In the genomic region with DNA sequence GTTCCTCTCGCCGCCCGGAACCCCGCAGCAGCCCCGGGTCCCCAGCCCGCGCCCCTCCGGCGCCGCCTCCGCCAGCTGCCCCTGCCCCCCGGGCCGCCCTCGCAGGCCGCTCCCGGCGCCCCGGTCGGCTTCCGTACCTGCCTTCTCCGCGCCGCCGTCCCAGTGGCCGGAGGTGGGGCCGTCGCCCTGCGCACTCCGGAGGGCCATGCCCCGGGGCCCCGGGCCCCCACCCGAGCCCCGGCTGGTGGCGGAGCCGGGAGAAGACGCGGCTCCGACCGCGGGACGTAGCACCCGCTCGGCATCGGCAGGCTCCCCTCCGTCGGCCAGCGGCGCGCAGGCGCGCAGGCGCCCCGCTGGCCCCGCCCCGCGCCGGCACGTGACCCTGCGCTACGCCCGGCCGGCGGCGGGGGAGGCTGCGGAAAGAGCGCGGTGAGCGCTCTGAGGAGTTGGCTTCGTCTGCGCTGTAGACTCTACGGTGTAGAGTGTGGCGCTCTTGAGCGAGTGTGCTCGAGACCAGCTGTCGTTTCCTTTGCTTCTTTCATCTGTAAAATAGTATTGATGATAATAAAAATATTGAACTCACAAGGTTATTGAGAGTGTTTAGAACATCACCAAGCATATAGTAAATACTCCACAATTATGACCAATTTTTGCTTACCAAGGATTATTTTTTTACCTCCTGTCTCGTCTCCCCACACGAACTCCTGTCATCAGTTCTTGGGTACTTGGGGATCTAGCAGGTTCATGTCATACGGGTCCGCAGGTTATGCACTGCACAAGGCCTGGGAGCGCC, we compare ENCODE assay signal across 7 cellular contexts. TPM values are rescaled to one million over a fixed set of nuclear protein-coding genes. Genes with fewer than 3 reads are reported as not detected.
DNase-seq lines count a peak whose midpoint lies in the region; ATAC-seq, FAIRE-seq and TF ChIP-seq lines count a peak whose summit lies in the region.

A gene with protein sequence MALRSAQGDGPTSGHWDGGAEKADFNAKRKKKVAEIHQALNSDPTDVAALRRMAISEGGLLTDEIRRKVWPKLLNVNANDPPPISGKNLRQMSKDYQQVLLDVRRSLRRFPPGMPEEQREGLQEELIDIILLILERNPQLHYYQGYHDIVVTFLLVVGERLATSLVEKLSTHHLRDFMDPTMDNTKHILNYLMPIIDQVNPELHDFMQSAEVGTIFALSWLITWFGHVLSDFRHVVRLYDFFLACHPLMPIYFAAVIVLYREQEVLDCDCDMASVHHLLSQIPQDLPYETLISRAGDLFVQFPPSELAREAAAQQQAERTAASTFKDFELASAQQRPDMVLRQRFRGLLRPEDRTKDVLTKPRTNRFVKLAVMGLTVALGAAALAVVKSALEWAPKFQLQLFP (minus strand): TSS at position 335 of the 793 bp plus-strand sequence. CDS start 128 bp downstream, at position 207.

- peaks cover 4% of the 10 kb centered on the region for H3K9me3 Mint-ChIP-seq in astrocyte (ENCODE audit: unreplicated experiment)

- H3K9ac ChIP-seq in astrocyte (ENCODE audit: low read length), result peak within 1 kb of the TSS; percentile 98

- TF ChIP-seq CTCF in astrocyte (IDR thresholded peaks at IDR 0.05; ENCODE audit: insufficient read depth, low read depth, low read length) (no peak), retinal pigment epithelial cell (conservative IDR thresholded peaks at IDR 0.05; ENCODE audit: low read depth, low read length) (peak; percentile 32)

- H3K4me1 Mint-ChIP-seq in astrocyte (ENCODE audit: low read depth, unreplicated experiment), result peaks cover 20% of the 10 kb centered on the region

- DNase-seq in NCI-H2029 treated with DMSO at 0.1 percent for 48 hours (lab: John Stamatoyannopoulos, UW), result peak; percentile 46
- peak; percentile 75 for DNase-seq in T-helper 22 cell (ENCODE audit: low read depth)
- DNase-seq in astrocyte (ENCODE audit: low read depth), result peak; percentile 63
- peak; percentile 70 to 91 for DNase-seq in hippocampal formation (lab: John Stamatoyannopoulos, UW)
- DNase-seq in retinal pigment epithelial cell (ENCODE audit: low read depth), result peak; percentile 43

- H3K27ac ChIP-seq in astrocyte (ENCODE audit: low read depth, low read length), result peak within 1 kb of the TSS; percentile 81

- ATAC-seq in GM18517 (IDR thresholded peaks at IDR 0.05; ENCODE audit: unreplicated experiment) (peak; percentile 91), HG03039 (IDR thresholded peaks at IDR 0.05; ENCODE audit: unreplicated experiment) (peak; percentile 92)

- no peak for FAIRE-seq in astrocyte (lab: Jason Lieb, UNC)

- peaks cover 8% of the 10 kb centered on the region for H3K36me3 Mint-ChIP-seq in astrocyte (ENCODE audit: low read depth, unreplicated experiment)

- peaks cover 48% of the 10 kb centered on the region for H3K79me2 ChIP-seq in astrocyte (ENCODE audit: insufficient read depth, low read length)

- H3K36me3 ChIP-seq in astrocyte (ENCODE audit: insufficient read depth, low read length), result no peaks in the 10 kb centered on the region

- H3K9me3 ChIP-seq in astrocyte (ENCODE audit: insufficient read depth, low read depth, low read length), result no peaks in the 10 kb centered on the region

- peaks cover 43% of the 10 kb centered on the region for H4K20me1 ChIP-seq in astrocyte (ENCODE audit: insufficient read depth, low read length)

- peaks cover 2% of the 10 kb centered on the region for H3K27me3 Mint-ChIP-seq in astrocyte (ENCODE audit: low read depth, unreplicated experiment)

- H3K4me3 ChIP-seq in astrocyte (ENCODE audit: insufficient read depth, low read depth, low read length) (peak within 1 kb of the TSS; percentile 99), retinal pigment epithelial cell (ENCODE audit: low read length) (peak within 1 kb of the TSS; percentile 80)

- H3K4me1 ChIP-seq in astrocyte (ENCODE audit: insufficient read depth, low read length), result peaks cover 13% of the 10 kb centered on the region

- H3K4me3 Mint-ChIP-seq in astrocyte (ENCODE audit: unreplicated experiment), result peak within 1 kb of the TSS; percentile 98

- peak within 1 kb of the TSS; percentile 84 for H2AFZ ChIP-seq in astrocyte (ENCODE audit: low read depth, low read length)

- H3K27me3 ChIP-seq in astrocyte (ENCODE audit: insufficient read depth, low read length), result peaks cover 2% of the 10 kb centered on the region

- peak within 1 kb of the TSS; percentile 90 for H3K27ac Mint-ChIP-seq in astrocyte (ENCODE audit: unreplicated experiment)

- peak within 1 kb of the TSS; percentile 99 for H3K4me2 ChIP-seq in astrocyte (ENCODE audit: low read length)

RNA-seq across cellular contexts. Expression of the gene that starts here (rescaled TPM):
- total RNA-seq in astrocyte, result 40.6 and 44.8 TPM in 2 replicates

Comparison
In these comparisons a context has a peak if more than half of its experiments do, and no peak if none do; other contexts are left out.
1. Peak in every context shown above with its lines: DNase-seq, ATAC-seq, H3K4me3 ChIP-seq and H3K27ac ChIP-seq.